ENCODE assay signal across 18 cellular contexts in genomic region chr7:157526604-157527003, GRCh38.
A peak's percentile ranks its signal among the peaks of the same experiment; 100 is the strongest.
DNase-seq lines count a peak whose midpoint lies in the region; ATAC-seq and TF ChIP-seq lines count a peak whose summit lies in the region.
"Had no signal": no experiment of that assay in that cellular context is flagged by ENCODE, and none has a peak within 500 bp of the region (broad histone marks: within the 10 kb centered on the region; RNA-seq: fewer than 3 reads in every experiment).

No MANE protein-coding gene starts in this region.

- peaks cover 14% of the 10 kb centered on the region for H3K27me3 Mint-ChIP-seq in activated naive CD8-positive, alpha-beta T cell treated with anti-CD3 and anti-CD28 coated beads, Interleukin-2, amount 10 ng/mL, durations not matched to agents 7 days and 5 days
- no peaks in the 10 kb centered on the region for H3K27me3 Mint-ChIP-seq in activated naive CD8-positive, alpha-beta T cell treated with anti-CD3 and anti-CD28 coated beads for 36 hours

- no peaks in the 10 kb centered on the region for H3K9me3 ChIP-seq in right lobe of liver
- H3K9me3 ChIP-seq: colonic mucosa had no signal

- peak; percentile 19 for DNase-seq in activated naive CD8-positive, alpha-beta T cell treated with anti-CD3 and anti-CD28 coated beads, Interleukin-2, amount 10 ng/mL, durations not matched to agents 7 days and 5 days
- DNase-seq in activated naive CD8-positive, alpha-beta T cell treated with anti-CD3 and anti-CD28 coated beads for 36 hours: no peak
- DNase-seq in activated CD8-positive, alpha-beta memory T cell treated with anti-CD3 and anti-CD28 coated beads, Interleukin-2, amount 50 U/mL, for 4 hours: peak; percentile 12
- peak in 2 of 3 donors; percentile 43 to 47 for DNase-seq in right lobe of liver
- DNase-seq in ureter (ENCODE audit: low spot score): peak; percentile 37
- DNase-seq in NCI-H187 (lab: John Stamatoyannopoulos, UW): no peak
- no peak for DNase-seq in GDM1 (lab: John Stamatoyannopoulos, UW)
- DNase-seq: activated CD4-positive, alpha-beta T cell treated with anti-CD3 and anti-CD28 coated beads, Interleukin-2, amount 50 U/mL, for 4 hours; brain microvascular endothelial cell; C1 segment of cervical spinal cord; colonic mucosa; HCEC 1CT; NCI-H1105; NCI-H524; nucleus accumbens; RPMI8226 had no signal

- no peak for TF ChIP-seq CTCF in right lobe of liver (IDR thresholded peaks at IDR 0.05)

- POLR2A ChIA-PET in activated naive CD8-positive, alpha-beta T cell treated with anti-CD3 and anti-CD28 coated beads, Interleukin-2, amount 10 ng/mL, durations not matched to agents 7 days and 5 days (lab: Charles Lee): interaction anchor here (0.6 kb wide), 1 partner anchor 296 kb away, joined by 4 read pairs; no protein-coding TSS in a partner anchor

- no peaks in the 10 kb centered on the region for H3K27me3 ChIP-seq in right lobe of liver
- H3K27me3 ChIP-seq: brain microvascular endothelial cell, colonic mucosa, upper lobe of left lung had no signal

- no peaks in the 10 kb centered on the region for H3K4me1 ChIP-seq in right lobe of liver
- H3K4me1 ChIP-seq: colonic mucosa, upper lobe of left lung had no signal

- H3K4me3 Mint-ChIP-seq in activated naive CD8-positive, alpha-beta T cell treated with anti-CD3 and anti-CD28 coated beads, Interleukin-2, amount 10 ng/mL, durations not matched to agents 7 days and 5 days: no peak overlapping the region
- no peak overlapping the region for H3K4me3 Mint-ChIP-seq in activated naive CD8-positive, alpha-beta T cell treated with anti-CD3 and anti-CD28 coated beads for 36 hours

- no peak for ATAC-seq in activated naive CD8-positive, alpha-beta T cell treated with anti-CD3 and anti-CD28 coated beads, Interleukin-2, amount 10 ng/mL, durations not matched to agents 7 days and 5 days (ENCODE audit: low read depth)
- ATAC-seq in right lobe of liver: peak in 1 of 4 donors; percentile 9

- no peak for TF ChIP-seq POLR2A in right lobe of liver (IDR thresholded peaks at IDR 0.05)

- H3K4me3 ChIP-seq in right lobe of liver: no peak overlapping the region
- H3K4me3 ChIP-seq: colonic mucosa, upper lobe of left lung had no signal

- H3K4me1 Mint-ChIP-seq in activated naive CD8-positive, alpha-beta T cell treated with anti-CD3 and anti-CD28 coated beads, Interleukin-2, amount 10 ng/mL, durations not matched to agents 7 days and 5 days: no peaks in the 10 kb centered on the region
- H3K4me1 Mint-ChIP-seq in activated naive CD8-positive, alpha-beta T cell treated with anti-CD3 and anti-CD28 coated beads for 36 hours: no peaks in the 10 kb centered on the region

- no peaks in the 10 kb centered on the region for H3K36me3 Mint-ChIP-seq in activated naive CD8-positive, alpha-beta T cell treated with anti-CD3 and anti-CD28 coated beads, Interleukin-2, amount 10 ng/mL, durations not matched to agents 7 days and 5 days
- H3K36me3 Mint-ChIP-seq in activated naive CD8-positive, alpha-beta T cell treated with anti-CD3 and anti-CD28 coated beads for 36 hours: no peaks in the 10 kb centered on the region

- no peak overlapping the region for H3K27ac ChIP-seq in right lobe of liver
- H3K27ac ChIP-seq: brain microvascular endothelial cell, colonic mucosa, HL-60, upper lobe of left lung had no signal

- peaks cover 1% of the 10 kb centered on the region for H3K9me3 Mint-ChIP-seq in activated naive CD8-positive, alpha-beta T cell treated with anti-CD3 and anti-CD28 coated beads, Interleukin-2, amount 10 ng/mL, durations not matched to agents 7 days and 5 days
- peaks cover 1% of the 10 kb centered on the region for H3K9me3 Mint-ChIP-seq in activated naive CD8-positive, alpha-beta T cell treated with anti-CD3 and anti-CD28 coated beads for 36 hours

- H3K36me3 ChIP-seq in right lobe of liver: no peaks in the 10 kb centered on the region
- H3K36me3 ChIP-seq: brain microvascular endothelial cell, colonic mucosa, upper lobe of left lung had no signal

- no peak overlapping the region for H3K27ac Mint-ChIP-seq in activated naive CD8-positive, alpha-beta T cell treated with anti-CD3 and anti-CD28 coated beads, Interleukin-2, amount 10 ng/mL, durations not matched to agents 7 days and 5 days
- H3K27ac Mint-ChIP-seq in activated naive CD8-positive, alpha-beta T cell treated with anti-CD3 and anti-CD28 coated beads for 36 hours: no peak overlapping the region

- WGBS in right lobe of liver (ENCODE audit: insufficient coverage, low coverage, low lambda C conversion rate, missing lambda C conversion rate): 65% methylated on average over 4 of the region's 21 CpGs

- intact Hi-C loops in right lobe of liver (cut with DNase I): no loop called here

Comparison
In these comparisons a context has a peak if more than half of its experiments do, and no peak if none do; other contexts are left out.
1. DNase-seq: peak in activated naive CD8-positive, alpha-beta T cell treated with anti-CD3 and anti-CD28 coated beads, Interleukin-2, amount 10 ng/mL, durations not matched to agents 7 days and 5 days (single experiment), activated CD8-positive, alpha-beta memory T cell treated with anti-CD3 and anti-CD28 coated beads, Interleukin-2, amount 50 U/mL, for 4 hours (single experiment), right lobe of liver (2 of 3) and ureter (single experiment); none in activated naive CD8-positive, alpha-beta T cell treated with anti-CD3 and anti-CD28 coated beads for 36 hours (single experiment), NCI-H187 (0 of 2) and GDM1 (single experiment).